In genomic region chr11:111541209-111542061, GRCh38 we compare ENCODE assay signal across 9 cellular contexts. TPM values are rescaled to one million over a fixed set of nuclear protein-coding genes. Genes with fewer than 3 reads are reported as not detected.
DNase-seq lines count a peak whose midpoint lies in the region; ATAC-seq, FAIRE-seq and TF ChIP-seq lines count a peak whose summit lies in the region.
"Had no signal": no experiment of that assay in that cellular context is flagged by ENCODE, and none has a peak within 500 bp of the region (broad histone marks: within the 10 kb centered on the region; RNA-seq: fewer than 3 reads in every experiment).

No MANE protein-coding gene starts in this region.

- peak overlapping the region in 3 of 5 experiments; percentile 7 to 39 (median 19) for H3K27ac Mint-ChIP-seq in brain

- peak overlapping the region; percentile 82 for H3K4me3 ChIP-seq in AG04449 (ENCODE audit: low read depth, low read length)
- peak overlapping the region; percentile 80 for H3K4me3 ChIP-seq in iPS-20b (ENCODE audit: low read length)
- peak overlapping the region; percentile 60 to 75 (median 66) for H3K4me3 ChIP-seq in gastrocnemius medialis

- no peak for TF ChIP-seq CTCF in AG04449 (IDR thresholded peaks at IDR 0.05; ENCODE audit: insufficient read depth, low read length, missing control alignments)
- no peak for TF ChIP-seq CTCF in brain (conservative IDR thresholded peaks at IDR 0.05)
- TF ChIP-seq CTCF in gastrocnemius medialis (IDR thresholded peaks at IDR 0.05 in 4 of 5, conservative IDR thresholded peaks at IDR 0.05 in 1 of 5) = no peak

- peak; percentile 63 to 67 for ATAC-seq in gastrocnemius medialis
- no peak for ATAC-seq in GM19023 (IDR thresholded peaks at IDR 0.05; ENCODE audit: unreplicated experiment)
- ATAC-seq in GM19452 (IDR thresholded peaks at IDR 0.05; ENCODE audit: unreplicated experiment) = no peak

- in situ Hi-C loops in gastrocnemius medialis (cut with MboI; ENCODE audit: low sequenced_read_pairs in 4 of 4) = no loop called here

- FAIRE-seq in HTR-8/SVneo (lab: Jason Lieb, UNC) = no peak
- FAIRE-seq: colon had no signal

- H3K4me3 Mint-ChIP-seq in brain = peak overlapping the region; percentile 80 to 88 (median 83)

- H3K9ac ChIP-seq in iPS-20b (ENCODE audit: low read depth, low read length) = no peak overlapping the region

- POLR2A ChIA-PET in AG04449 (lab: Yijun Ruan, JAX) = interaction anchor here (0.9 to 2.4 kb wide), 3 partner anchors 10 to 16 kb away, joined by 6 to 8 read pairs (median 7); no protein-coding TSS in a partner anchor

- CTCF ChIA-PET in AG04449 (lab: Yijun Ruan, JAX) = interaction anchor here (1.1 to 2.2 kb wide), 10 partner anchors 9 to 236 kb away, joined by 3 to 13 read pairs (median 3); no protein-coding TSS in a partner anchor

- H3K27me3 ChIP-seq in iPS-20b (ENCODE audit: insufficient read depth, low read length) = peaks cover 78% of the 10 kb centered on the region
- no peaks in the 10 kb centered on the region for H3K27me3 ChIP-seq in gastrocnemius medialis

- H3K9me3 Mint-ChIP-seq in brain = peaks cover 0 to 12% (median 0%) of the 10 kb centered on the region in 5 experiments

- no peaks in the 10 kb centered on the region for H3K9me3 ChIP-seq in iPS-20b (ENCODE audit: insufficient read depth, low read depth, low read length)
- H3K9me3 ChIP-seq in gastrocnemius medialis = no peaks in the 10 kb centered on the region

- DNase-seq in AG04449 (ENCODE audit: low read depth, low spot score) = peak; percentile 77
- DNase-seq in HTR-8/SVneo (ENCODE audit: insufficient read length, low spot score) = peak; percentile 84
- peak; percentile 26 to 44 for DNase-seq in gastrocnemius medialis
- no peak for DNase-seq in NCI-H524 treated with DMSO at 0.1 percent for 48 hours (lab: John Stamatoyannopoulos, UW)

- H3K27me3 Mint-ChIP-seq in brain = peaks cover 85% of the 10 kb centered on the region

- H3K4me1 ChIP-seq in iPS-20b (ENCODE audit: insufficient read depth, low read length) (peaks cover 17% of the 10 kb centered on the region; the same call in 1 of the 2 replicates), gastrocnemius medialis (peaks cover 10 to 30% of the 10 kb centered on the region in 2 donors)

- intact Hi-C loops in gastrocnemius medialis (cut with DNase I; ENCODE audit: low total_unique reads) = no loop called here

- no peaks in the 10 kb centered on the region for H3K36me3 Mint-ChIP-seq in brain

- no peaks in the 10 kb centered on the region for H3K36me3 ChIP-seq in iPS-20b (ENCODE audit: insufficient read depth, low read depth, low read length)
- no peaks in the 10 kb centered on the region for H3K36me3 ChIP-seq in gastrocnemius medialis

- H3K27ac ChIP-seq in iPS-20b (ENCODE audit: low read length) (no peak overlapping the region), gastrocnemius medialis (peak overlapping the region; percentile 49 to 72 (median 67))

- peak; percentile 22 to 23 for TF ChIP-seq POLR2A in gastrocnemius medialis (IDR thresholded peaks at IDR 0.05)

- peaks cover 12% of the 10 kb centered on the region for H3K4me1 Mint-ChIP-seq in brain

RNA-seq across cellular contexts. Expression of gene LAYN, which starts 0.9 kb away (rescaled TPM):
- polyA plus RNA-seq in brain (ENCODE audit: insufficient read depth, low read depth, low replicate concordance) = 12.9 TPM
- total RNA-seq in gastrocnemius medialis = 1 to 10 TPM in 1 of 4 donors, under 1 TPM in 2, not detected in 1; 0.46 to 3.7 (median 0.72) TPM

RNA-seq across cellular contexts. Expression of gene HOATZ, which starts 26.9 kb away (rescaled TPM):
- polyA plus RNA-seq in brain (ENCODE audit: insufficient read depth, low read depth, low replicate concordance) = not detected
- total RNA-seq in gastrocnemius medialis = not detected

RNA-seq across cellular contexts. Expression of gene BTG4, which starts 29.2 kb away (rescaled TPM):
- polyA plus RNA-seq in brain (ENCODE audit: insufficient read depth, low read depth, low replicate concordance) = not detected
- total RNA-seq in gastrocnemius medialis = not detected

Comparison
In these comparisons a context has a peak if more than half of its experiments do, and no peak if none do; other contexts are left out.
1. ATAC-seq: peak in gastrocnemius medialis (2 of 2); none in GM19023 (single experiment) and GM19452 (single experiment).
2. Peak in every context shown above with its lines, with median percentiles within 50 percentile points of each other: H3K4me3 ChIP-seq.